ENCODE assay signal across 26 cellular contexts in the genomic region with DNA sequence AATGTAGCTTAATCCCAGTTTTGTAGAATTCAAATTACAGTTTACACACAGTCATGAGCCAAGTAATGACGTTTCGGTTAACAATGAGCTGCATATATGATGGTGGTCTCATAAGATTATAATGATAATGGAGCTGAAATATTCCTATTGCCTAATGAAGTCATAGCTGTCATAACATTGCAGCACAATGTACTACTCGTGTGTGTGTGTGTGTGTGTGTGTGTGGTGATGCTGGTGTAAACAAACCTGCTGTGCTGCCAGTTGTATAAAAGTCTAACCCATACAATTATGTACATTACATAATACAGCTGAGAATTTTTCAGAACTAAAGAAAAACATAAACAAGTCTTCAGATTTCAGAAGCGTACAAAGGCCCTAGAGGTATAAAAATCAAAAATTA.
"Had no signal": no experiment of that assay in that cellular context is flagged by ENCODE, and none has a peak within 500 bp of the region (broad histone marks: within the 10 kb centered on the region; RNA-seq: fewer than 3 reads in every experiment).

No MANE protein-coding gene starts in this region.

- H3K4me3 ChIP-seq: body of pancreas, cardiac muscle cell, gastroesophageal sphincter, hepatocyte, sigmoid colon, upper lobe of left lung had no signal

- DNase-seq: activated CD8-positive, alpha-beta memory T cell treated with anti-CD3 and anti-CD28 coated beads, Interleukin-2, amount 10 ng/mL, durations not matched to agents 7 days and 5 days; activated CD8-positive, alpha-beta T cell treated with anti-CD3 and anti-CD28 coated beads, Interleukin-2, amount 10 ng/mL, durations not matched to agents 7 days and 5 days; activated naive CD4-positive, alpha-beta T cell; activated T-cell treated with anti-CD3 and anti-CD28 coated beads, Interleukin-2, amount 50 U/mL, for 48 hours; anterior cingulate cortex; body of pancreas; cerebellar nuclear complex; cortex of kidney; effector memory CD8-positive, alpha-beta T cell; erythroblast; left cardiac atrium; left ventricle myocardium superior; naive B cell; nephron progenitor cell; sigmoid colon; small intestine; stimulated activated CD4-positive, alpha-beta T cell treated with anti-CD3 and anti-CD28 coated beads, Interleukin-4, amount 100 ng/mL, for 4 hours; stimulated activated CD8-positive, alpha-beta memory T cell treated with anti-CD3 and anti-CD28 coated beads, Interleukin-4, amount 100 ng/mL, for 48 hours; stimulated activated naive CD8-positive, alpha-beta T cell treated with anti-CD3 and anti-CD28 coated beads, Interleukin-15, amount 100 ng/mL, for 72 hours; substantia nigra; T-helper 17 cell; T1000; upper lobe of left lung had no signal
